Comparison of ENCODE assay signal across 21 cellular contexts in the genomic region with DNA sequence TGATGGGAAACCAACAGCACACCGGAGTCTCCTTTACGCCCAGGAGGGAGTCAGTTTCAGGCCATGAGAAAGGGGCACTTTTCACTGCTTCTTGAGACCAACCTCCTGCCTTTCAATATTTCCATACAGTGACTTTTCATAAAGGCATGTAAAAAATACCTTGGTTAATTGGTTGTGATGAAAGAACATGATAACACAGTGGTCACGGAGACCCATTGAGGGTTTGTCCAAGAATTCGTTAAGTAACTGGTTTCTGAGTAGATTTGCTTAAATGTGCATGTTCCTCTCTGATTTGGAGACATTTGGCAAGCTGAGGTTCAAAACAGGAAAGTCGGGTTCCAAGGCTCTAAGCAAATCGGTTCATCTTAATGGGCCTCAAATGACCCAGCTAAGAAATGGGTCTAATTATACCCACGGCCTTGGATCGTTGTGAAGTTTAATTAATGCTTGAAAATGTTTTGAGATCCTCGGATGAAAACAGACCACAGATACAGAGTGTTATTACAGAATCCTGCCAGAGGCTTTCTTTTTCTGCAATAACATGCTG. TPM values are rescaled to one million over a fixed set of nuclear protein-coding genes. Genes with fewer than 3 reads are reported as not detected.
DNase-seq lines count a peak whose midpoint lies in the region; ATAC-seq and TF ChIP-seq lines count a peak whose summit lies in the region.
"Had no signal": no experiment of that assay in that cellular context is flagged by ENCODE, and none has a peak within 500 bp of the region (broad histone marks: within the 10 kb centered on the region; RNA-seq: fewer than 3 reads in every experiment).

No MANE protein-coding gene starts in this region.

- H3K36me3 ChIP-seq in iPS-20b (ENCODE audit: insufficient read depth, low read depth, low read length), result no peaks in the 10 kb centered on the region

- H3K4me1 Mint-ChIP-seq in naive thymus-derived CD8-positive, alpha-beta T cell, result no peaks in the 10 kb centered on the region
- H3K4me1 Mint-ChIP-seq: B cell, CD14-positive monocyte had no signal

- H3K4me1 ChIP-seq in iPS-20b (ENCODE audit: insufficient read depth, low read length), result peaks cover 19% of the 10 kb centered on the region; the same call in 1 of the 2 replicates

- no peaks in the 10 kb centered on the region for H3K9me3 ChIP-seq in iPS-20b (ENCODE audit: insufficient read depth, low read depth, low read length)

- POLR2A ChIA-PET in naive thymus-derived CD8-positive, alpha-beta T cell (lab: Charles Lee), result no interaction called here

- TF ChIP-seq CTCF in LNCaP clone FGC (IDR thresholded peaks at IDR 0.05; ENCODE audit: control insufficient read depth, extremely low read depth, insufficient read depth) (no peak), astrocyte of the cerebellum (IDR thresholded peaks at IDR 0.05; ENCODE audit: low read depth, low read length, missing control alignments) (no peak)

- DNase-seq in LNCaP clone FGC (ENCODE audit: low read depth) (peak; percentile 4), astrocyte of the cerebellum (ENCODE audit: low read depth) (peak; percentile 8), NCI-H2227 (lab: John Stamatoyannopoulos, UW; ENCODE audit: unreplicated experiment) (no peak), NCI-H1417 (lab: John Stamatoyannopoulos, UW) (no peak)
- no peak for DNase-seq in naive thymus-derived CD8-positive, alpha-beta T cell
- DNase-seq: DMS53, EL, GF-D8, Kasumi-1, MM.1S, NCI-H1048, NCI-H1436, NCI-H187 treated with DMSO at 0.1 percent for 48 hours, NCI-H2107, NCI-H2227 treated with DMSO at 0.1 percent for 48 hours, NCI-H510A treated with DMSO at 0.1 percent for 48 hours, OCI-M1 had no signal

- peaks cover 0 to 17% (median 2%) of the 10 kb centered on the region in 3 donors for H3K36me3 Mint-ChIP-seq in naive thymus-derived CD8-positive, alpha-beta T cell
- H3K36me3 Mint-ChIP-seq: CD14-positive monocyte had no signal

- H3K27me3 ChIP-seq in iPS-20b (ENCODE audit: insufficient read depth, low read length), result no peaks in the 10 kb centered on the region

- peak overlapping the region; percentile 38; the same call in 1 of the 2 replicates for H3K9ac ChIP-seq in iPS-20b (ENCODE audit: low read depth, low read length)

- H3K9me3 Mint-ChIP-seq in naive thymus-derived CD8-positive, alpha-beta T cell, result peaks cover 6 to 22% (median 12%) of the 10 kb centered on the region in 9 donors

- H3K4me3 ChIP-seq in LNCaP clone FGC (ENCODE audit: low read depth, low read length) (no peak overlapping the region), astrocyte of the cerebellum (ENCODE audit: low read depth, low read length) (no peak overlapping the region), iPS-20b (ENCODE audit: low read length) (peak overlapping the region; percentile 29; the same call in 1 of the 2 replicates)

- ATAC-seq in HG03025 (IDR thresholded peaks at IDR 0.05; ENCODE audit: low FRiP score, unreplicated experiment), result no peak
- no peak for ATAC-seq in naive thymus-derived CD8-positive, alpha-beta T cell

- H3K4me3 Mint-ChIP-seq in naive thymus-derived CD8-positive, alpha-beta T cell, result no peak overlapping the region
- H3K4me3 Mint-ChIP-seq: B cell, CD14-positive monocyte had no signal

- H3K27ac ChIP-seq in iPS-20b (ENCODE audit: low read length), result no peak overlapping the region

- H3K27me3 Mint-ChIP-seq in naive thymus-derived CD8-positive, alpha-beta T cell, result peaks cover 20 to 54% (median 29%) of the 10 kb centered on the region in 5 donors

- in situ Hi-C loops in astrocyte of the cerebellum (cut with HindIII; ENCODE audit: low sequenced_read_pairs), result no loop called here

- H3K27ac Mint-ChIP-seq in naive thymus-derived CD8-positive, alpha-beta T cell, result no peak overlapping the region
- H3K27ac Mint-ChIP-seq: B cell, CD14-positive monocyte had no signal

RNA-seq across cellular contexts. Expression of gene CCND1, which starts 36.9 kb away (rescaled TPM):
- under 1 TPM; 0.08 to 0.49 TPM for total RNA-seq in naive thymus-derived CD8-positive, alpha-beta T cell
- under 1 TPM; 0.03 to 0.74 (median 0.06) TPM for polyA plus RNA-seq in naive thymus-derived CD8-positive, alpha-beta T cell
- polyA plus RNA-seq: CD14-positive monocyte had no signal

Comparison
In these comparisons a context has a peak if more than half of its experiments do, and no peak if none do; other contexts are left out.
1. DNase-seq: peak in LNCaP clone FGC (single experiment) and astrocyte of the cerebellum (single experiment); none in NCI-H2227 (single experiment), NCI-H1417 (0 of 3) and naive thymus-derived CD8-positive, alpha-beta T cell (0 of 10).